Comparison of ENCODE assay signal across 10 cellular contexts in the genomic region with DNA sequence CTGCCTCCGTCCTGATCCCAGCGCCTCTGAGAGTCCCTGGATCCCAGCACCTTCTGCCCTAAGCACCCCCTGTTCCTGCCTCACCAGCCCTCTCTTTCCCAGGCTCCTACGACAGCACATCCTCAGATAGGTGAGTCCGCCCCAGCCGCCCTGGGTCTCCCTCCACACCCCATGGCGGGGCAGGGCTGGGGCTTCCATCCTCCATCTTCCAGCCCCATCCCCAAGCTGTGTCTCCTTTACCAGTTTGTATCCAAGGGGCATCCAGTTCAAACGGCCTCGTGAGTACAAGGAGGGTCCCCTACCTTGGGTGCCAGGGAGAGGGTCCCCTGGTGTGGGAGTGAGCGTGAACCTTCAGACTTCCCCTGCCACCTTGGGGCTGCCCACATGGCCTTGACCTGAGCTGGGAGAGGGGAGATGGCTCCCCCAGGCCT. TPM values are rescaled to one million over a fixed set of nuclear protein-coding genes. Genes with fewer than 3 reads are reported as not detected.
DNase-seq lines count a peak whose midpoint lies in the region; ATAC-seq and TF ChIP-seq lines count a peak whose summit lies in the region.
"Had no signal": no experiment of that assay in that cellular context is flagged by ENCODE, and none has a peak within 500 bp of the region (broad histone marks: within the 10 kb centered on the region; RNA-seq: fewer than 3 reads in every experiment).

No MANE protein-coding gene starts in this region.

- H4K20me1 ChIP-seq in Karpas-422 (ENCODE audit: insufficient read depth, low read depth, low read length): no peaks in the 10 kb centered on the region
- H4K20me1 ChIP-seq in osteoblast (ENCODE audit: insufficient read depth, low read length): no peaks in the 10 kb centered on the region

- peak overlapping the region; percentile 58 for H3K4me2 ChIP-seq in Karpas-422 (ENCODE audit: low read depth, low read length, poor library complexity, severe bottlenecking)
- H3K4me2 ChIP-seq in osteoblast (ENCODE audit: insufficient read depth, low read length): no peak overlapping the region

- H3K9me3 ChIP-seq in CD4-positive, alpha-beta T cell (ENCODE audit: control insufficient read depth, low read length): peaks cover 5% of the 10 kb centered on the region
- H3K9me3 ChIP-seq in Karpas-422 (ENCODE audit: low read length) (peaks cover 5% of the 10 kb centered on the region), osteoblast (ENCODE audit: low read depth, low read length) (no peaks in the 10 kb centered on the region)

- no peak overlapping the region for H2AFZ ChIP-seq in Karpas-422 (ENCODE audit: low read length)
- H2AFZ ChIP-seq in osteoblast (ENCODE audit: low read length): no peak overlapping the region

- peaks cover 93% of the 10 kb centered on the region for H3K36me3 Mint-ChIP-seq in CD4-positive, alpha-beta T cell (ENCODE audit: low read depth)
- peaks cover 84% of the 10 kb centered on the region for H3K36me3 Mint-ChIP-seq in activated naive CD8-positive, alpha-beta T cell treated with anti-CD3 and anti-CD28 coated beads for 36 hours

- peak overlapping the region; percentile 100 for H3K27ac Mint-ChIP-seq in CD4-positive, alpha-beta T cell
- peak overlapping the region; percentile 92 for H3K27ac Mint-ChIP-seq in activated naive CD8-positive, alpha-beta T cell treated with anti-CD3 and anti-CD28 coated beads for 36 hours
- H3K27ac Mint-ChIP-seq: brain had no signal

- POLR2A ChIA-PET in CD4-positive, alpha-beta T cell (lab: Charles Lee): interaction anchor here (0.6 to 8.2 kb wide), 14 partner anchors 8 to 1828 kb away, joined by 3 to 100 read pairs (median 6); a partner anchor contains a TSS

- TF ChIP-seq CTCF in CD4-positive, alpha-beta T cell (IDR thresholded peaks at IDR 0.05): no peak
- no peak for TF ChIP-seq CTCF in osteoblast (IDR thresholded peaks at IDR 0.05; ENCODE audit: extremely low read depth, low read depth, low read length)

- H3K79me2 ChIP-seq in Karpas-422 (ENCODE audit: low read length): no peaks in the 10 kb centered on the region
- no peaks in the 10 kb centered on the region for H3K79me2 ChIP-seq in osteoblast (ENCODE audit: insufficient read depth, low read length)

- H3K9me2 ChIP-seq in Karpas-422 (replicated peaks; ENCODE audit: insufficient read depth, low read length): no peaks in the 10 kb centered on the region

- peak overlapping the region; percentile 100 for H3K4me3 Mint-ChIP-seq in CD4-positive, alpha-beta T cell
- peak overlapping the region; percentile 100 for H3K4me3 Mint-ChIP-seq in activated naive CD8-positive, alpha-beta T cell treated with anti-CD3 and anti-CD28 coated beads for 36 hours
- H3K4me3 Mint-ChIP-seq: brain had no signal

- H3K4me3 ChIP-seq in Karpas-422 (ENCODE audit: low read length) (peak overlapping the region; percentile 63; the same call in 1 of the 2 replicates), osteoblast (ENCODE audit: insufficient read depth, low read length) (no peak overlapping the region)

- H3K4me1 ChIP-seq in Karpas-422 (ENCODE audit: low read length): peaks cover 9% of the 10 kb centered on the region
- no peaks in the 10 kb centered on the region for H3K4me1 ChIP-seq in osteoblast (ENCODE audit: insufficient read depth, low read length)

- peaks cover 64% of the 10 kb centered on the region for H3K4me1 Mint-ChIP-seq in CD4-positive, alpha-beta T cell (ENCODE audit: low read depth)
- H3K4me1 Mint-ChIP-seq in activated naive CD8-positive, alpha-beta T cell treated with anti-CD3 and anti-CD28 coated beads for 36 hours: peaks cover 41% of the 10 kb centered on the region
- H3K4me1 Mint-ChIP-seq: brain had no signal

- peak overlapping the region; percentile 70 for H3K9ac ChIP-seq in Karpas-422 (ENCODE audit: low read length)

- H3K27ac ChIP-seq in CD4-positive, alpha-beta T cell (ENCODE audit: low read depth, low read length): peak overlapping the region; percentile 88
- H3K27ac ChIP-seq in Karpas-422 (ENCODE audit: low read length) (no peak overlapping the region), osteoblast (ENCODE audit: low read depth, low read length) (no peak overlapping the region)

- CTCF ChIA-PET in CD4-positive, alpha-beta T cell (lab: Charles Lee): interaction anchor here (2.6 to 4.5 kb wide), 2 partner anchors 8 to 12 kb away, joined by 8 to 22 read pairs; a partner anchor contains a TSS

- DNase-seq in CD4-positive, alpha-beta T cell: no peak
- DNase-seq in Karpas-422 (no peak), osteoblast (ENCODE audit: insufficient read length, low spot score, missing footprints) (peak; percentile 8), AG08395 (ENCODE audit: low spot score) (no peak), germinal center (ENCODE audit: low spot score) (no peak), T-helper 9 cell (no peak)
- peak; percentile 31 for DNase-seq in activated naive CD8-positive, alpha-beta T cell treated with anti-CD3 and anti-CD28 coated beads for 36 hours
- DNase-seq: nucleus accumbens had no signal

- peak; percentile 9 for ATAC-seq in CD4-positive, alpha-beta T cell (ENCODE audit: poor library complexity)
- no peak for ATAC-seq in GM21737 (IDR thresholded peaks at IDR 0.05; ENCODE audit: unreplicated experiment)

- intact Hi-C loops in CD4-positive, alpha-beta T cell (cut with DNase I, micrococcal nuclease): loop anchor here (2.0 kb wide), 1 partner anchor 23 kb away; no protein-coding TSS in a partner anchor

- no peaks in the 10 kb centered on the region for H3K27me3 ChIP-seq in CD4-positive, alpha-beta T cell (ENCODE audit: control insufficient read depth, insufficient read depth, low read length)
- H3K27me3 ChIP-seq in Karpas-422 (ENCODE audit: low read length) (no peaks in the 10 kb centered on the region), osteoblast (ENCODE audit: insufficient read depth, low read length) (no peaks in the 10 kb centered on the region)

- peaks cover 6% of the 10 kb centered on the region for H3K9me3 Mint-ChIP-seq in CD4-positive, alpha-beta T cell
- peaks cover 10% of the 10 kb centered on the region for H3K9me3 Mint-ChIP-seq in activated naive CD8-positive, alpha-beta T cell treated with anti-CD3 and anti-CD28 coated beads for 36 hours

- no peaks in the 10 kb centered on the region for H3K27me3 Mint-ChIP-seq in CD4-positive, alpha-beta T cell
- H3K27me3 Mint-ChIP-seq in activated naive CD8-positive, alpha-beta T cell treated with anti-CD3 and anti-CD28 coated beads for 36 hours: no peaks in the 10 kb centered on the region
- H3K27me3 Mint-ChIP-seq: brain had no signal

- peaks cover 11% of the 10 kb centered on the region; the same call in 1 of the 2 replicates for H3K36me3 ChIP-seq in Karpas-422 (ENCODE audit: insufficient read depth, low read length)
- H3K36me3 ChIP-seq in osteoblast (ENCODE audit: insufficient read depth, low read length): peaks cover 36% of the 10 kb centered on the region

RNA-seq across cellular contexts. Expression of a gene that starts 0.8 kb away (rescaled TPM):
- total RNA-seq in CD4-positive, alpha-beta T cell: 100 to 1,000 TPM; 156 to 160 TPM
- 8.6 and 27.3 TPM in 2 replicates for total RNA-seq in Karpas-422 (2014; rRNA removed; shearing (Covaris generic); ENCODE audit: low replicate concordance)
- total RNA-seq in activated naive CD8-positive, alpha-beta T cell treated with anti-CD3 and anti-CD28 coated beads for 36 hours: 100 to 1,000 TPM; 159 to 175 TPM
- total RNA-seq in osteoblast: 1.2 and 1.4 TPM in 2 replicates

RNA-seq across cellular contexts. Expression of a gene that starts 11.0 kb away (rescaled TPM):
- total RNA-seq in CD4-positive, alpha-beta T cell: 10 to 100 TPM; 24.4 to 28.1 TPM
- total RNA-seq in Karpas-422 (2014; rRNA removed; shearing (Covaris generic); ENCODE audit: low replicate concordance): 9.7 and 19.2 TPM in 2 replicates
- 10 to 100 TPM; 24.4 to 26.3 TPM for total RNA-seq in activated naive CD8-positive, alpha-beta T cell treated with anti-CD3 and anti-CD28 coated beads for 36 hours
- 50.7 and 51.9 TPM in 2 replicates for total RNA-seq in osteoblast

RNA-seq across cellular contexts. Expression of a gene that starts 34.9 kb away (rescaled TPM):
- total RNA-seq in CD4-positive, alpha-beta T cell: 10 to 100 TPM; 47.4 to 51.0 TPM
- total RNA-seq in Karpas-422 (2014; rRNA removed; shearing (Covaris generic); ENCODE audit: low replicate concordance): 58.2 and 64.0 TPM in 2 replicates
- 10 to 100 TPM; 65.6 to 74.4 TPM for total RNA-seq in activated naive CD8-positive, alpha-beta T cell treated with anti-CD3 and anti-CD28 coated beads for 36 hours
- 18.1 and 20.0 TPM in 2 replicates for total RNA-seq in osteoblast

RNA-seq across cellular contexts. Expression of a gene that starts 53.9 kb away (rescaled TPM):
- total RNA-seq in CD4-positive, alpha-beta T cell: under 1 TPM; 0.14 to 0.27 TPM
- total RNA-seq in Karpas-422 (2014; rRNA removed; shearing (Covaris generic); ENCODE audit: low replicate concordance): 194 and 392 TPM in 2 replicates
- 1 to 10 TPM; 2.1 to 2.6 TPM for total RNA-seq in activated naive CD8-positive, alpha-beta T cell treated with anti-CD3 and anti-CD28 coated beads for 36 hours
- not detected in 2 replicates for total RNA-seq in osteoblast

Comparison
In these comparisons a context has a peak if more than half of its experiments do, and no peak if none do; other contexts are left out.
1. DNase-seq: peak in activated naive CD8-positive, alpha-beta T cell treated with anti-CD3 and anti-CD28 coated beads for 36 hours (single experiment) and osteoblast (single experiment); none in CD4-positive, alpha-beta T cell (0 of 10), Karpas-422 (single experiment), AG08395 (single experiment), germinal center (single experiment) and T-helper 9 cell (single experiment).